ENCODE assay signal across 8 cellular contexts in the genomic region with DNA sequence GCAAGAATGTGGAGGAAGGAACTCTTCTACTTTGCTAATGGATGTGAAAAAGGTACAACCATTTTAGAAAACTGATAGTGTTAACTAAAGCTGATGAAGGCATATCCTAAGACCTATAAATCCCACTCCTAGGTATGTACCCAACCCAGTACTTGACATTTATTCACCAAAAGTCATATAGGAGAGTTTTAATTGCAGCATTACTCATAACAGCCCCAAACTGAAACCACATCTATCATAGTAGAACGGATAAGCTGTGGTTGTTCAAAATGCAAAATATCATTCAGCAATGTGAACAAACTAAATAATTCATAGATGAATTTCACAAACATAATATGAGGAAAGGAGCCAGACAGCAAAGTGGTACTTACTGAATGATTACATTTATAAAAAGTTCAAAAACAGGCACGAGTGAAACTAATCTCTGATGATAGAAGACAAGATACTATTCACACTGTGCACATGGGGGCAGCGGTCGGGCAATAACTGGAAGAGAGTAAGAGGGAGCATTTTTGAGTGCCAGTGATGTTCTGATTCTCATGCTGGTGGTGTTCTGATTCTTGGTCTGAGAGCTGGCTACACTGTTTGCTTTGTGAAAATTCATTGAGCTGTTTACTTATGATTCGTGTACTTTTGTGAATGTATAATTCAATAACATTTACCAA. TPM values are rescaled to one million over a fixed set of nuclear protein-coding genes. Genes with fewer than 3 reads are reported as not detected.
DNase-seq lines count a peak whose midpoint lies in the region; ATAC-seq and TF ChIP-seq lines count a peak whose summit lies in the region.

No MANE protein-coding gene starts in this region.

- TF ChIP-seq CTCF in HCT116 (IDR thresholded peaks at IDR 0.05 in 2 of 3, conservative IDR thresholded peaks at IDR 0.05 in 1 of 3; ENCODE audit: borderline replicate concordance in 1 of 3, insufficient read depth in 1 of 3, low read depth in 2 of 3, low read length in 2 of 3) (peak in 2 of 3 experiments; percentile 12 to 26; a peak in 2 of 6 replicates), mucosa of descending colon (IDR thresholded peaks at IDR 0.05) (no peak), esophagus muscularis mucosa (IDR thresholded peaks at IDR 0.05) (no peak), ovary (IDR thresholded peaks at IDR 0.05) (no peak)

- CTCF ChIA-PET in HCT116 (lab: Charles Lee), result no interaction called here

- H3K27ac ChIP-seq in HCT116 (ENCODE audit: low read depth, low read length), result no peak overlapping the region
- H3K27ac ChIP-seq in esophagus muscularis mucosa (replicated peaks in 1 of 4), result no peak overlapping the region
- no peak overlapping the region for H3K27ac ChIP-seq in ovary

- H2AFZ ChIP-seq in HCT116 (ENCODE audit: low read depth, low read length, poor library complexity, severe bottlenecking), result no peak overlapping the region

- POLR2A ChIA-PET in HCT116 (lab: Charles Lee), result no interaction called here

- DNase-seq in DMS 273 (lab: John Stamatoyannopoulos, UW; ENCODE audit: unreplicated experiment), result peak; percentile 12
- no peak for DNase-seq in DMS 273 treated with DMSO at 0.1 percent for 48 hours (lab: John Stamatoyannopoulos, UW)
- DNase-seq in HCT116 (ENCODE audit: low read depth, low spot score), result no peak
- peak; percentile 32 for DNase-seq in M059J (ENCODE audit: low read depth)
- no peak for DNase-seq in mucosa of descending colon
- no peak for DNase-seq in GM19240 (ENCODE audit: insufficient read length, low spot score)
- no peak for DNase-seq in esophagus muscularis mucosa (ENCODE audit: extremely low spot score)
- DNase-seq in ovary, result no peak

- no peak overlapping the region for H3K9ac ChIP-seq in HCT116 (ENCODE audit: low read length)

- no peaks in the 10 kb centered on the region for H3K9me2 ChIP-seq in HCT116 (ENCODE audit: insufficient read depth)

- H3K36me3 ChIP-seq in HCT116 (ENCODE audit: control insufficient read depth in 1 of 2, insufficient read depth in 2 of 2, low read length in 2 of 2), result no peaks in the 10 kb centered on the region
- H3K36me3 ChIP-seq in mucosa of descending colon (ENCODE audit: low read depth), result no peaks in the 10 kb centered on the region
- no peaks in the 10 kb centered on the region for H3K36me3 ChIP-seq in esophagus muscularis mucosa
- H3K36me3 ChIP-seq in ovary, result no peaks in the 10 kb centered on the region

- ATAC-seq in HCT116 (peak; percentile 62; the same call in 1 of the 2 replicates), mucosa of descending colon (peak; percentile 71)

- intact Hi-C loops in HCT116 (cut with micrococcal nuclease) (no loop called here), mucosa of descending colon (cut with DNase I, micrococcal nuclease) (no loop called here), esophagus muscularis mucosa (cut with DNase I) (no loop called here), ovary (cut with DNase I) (no loop called here)

- H3K9me3 ChIP-seq in HCT116 (ENCODE audit: control insufficient read depth in 1 of 2, insufficient read depth in 1 of 2, low read depth in 1 of 2, low read length in 2 of 2) (no peaks in the 10 kb centered on the region), mucosa of descending colon (no peaks in the 10 kb centered on the region), esophagus muscularis mucosa (no peaks in the 10 kb centered on the region), ovary (no peaks in the 10 kb centered on the region)

- TF ChIP-seq RAD21 in HCT116 (IDR thresholded peaks at IDR 0.05; ENCODE audit: low read depth), result peak; percentile 39; the same call in 1 of the 2 replicates

- H3K4me1 ChIP-seq in HCT116 (ENCODE audit: control insufficient read depth in 1 of 2, insufficient read depth in 2 of 2, low read length in 2 of 2) (0 out of 4 replicates have a peak, but pooled peaks cover 0 to 3% of the 10 kb centered on the region in 2 experiments), mucosa of descending colon (ENCODE audit: low read depth) (peaks cover 26% of the 10 kb centered on the region), esophagus muscularis mucosa (peaks cover 21 to 48% (median 39%) of the 10 kb centered on the region in 4 donors), ovary (ENCODE audit: insufficient read depth) (peaks cover 3% of the 10 kb centered on the region)

- BruUV-seq in HCT116 (replicated peaks; lab: Mats Ljungman, UMichigan), result no TSS peak

- no peak overlapping the region for H3K4me2 ChIP-seq in HCT116 (ENCODE audit: low read length)

- WGBS in esophagus muscularis mucosa, result 76% methylated on average over 5 of the region's 5 CpGs
- 84 to 86% (median 85%) methylated on average over 5 of the region's 5 CpGs for WGBS in ovary, 3 donors

- RAD21 ChIA-PET in HCT116 (lab: Charles Lee; ENCODE audit: low non-redundant PET in 1 of 2, low total read pairs in 2 of 2, uncharacterized antibody in 2 of 2, unreplicated experiment in 2 of 2), result no interaction called here

- no peaks in the 10 kb centered on the region; the same call in 1 of the 2 replicates for H4K20me1 ChIP-seq in HCT116 (ENCODE audit: insufficient read depth)

- TF ChIP-seq POLR2A in HCT116 (IDR thresholded peaks at IDR 0.05; ENCODE audit: borderline replicate concordance, extremely low read depth, insufficient read depth, insufficient read length) (no peak), esophagus muscularis mucosa (IDR thresholded peaks at IDR 0.05; ENCODE audit: low read depth) (no peak), ovary (IDR thresholded peaks at IDR 0.05) (no peak)

- H3K4me3 ChIP-seq in HCT116 (replicated peaks in 1 of 2; ENCODE audit: low read depth in 1 of 2, low read length in 2 of 2) (no peak overlapping the region), mucosa of descending colon (no peak overlapping the region), esophagus muscularis mucosa (no peak overlapping the region), ovary (no peak overlapping the region)

- TF ChIP-seq EP300 in esophagus muscularis mucosa (IDR thresholded peaks at IDR 0.05), result no peak
- no peak for TF ChIP-seq EP300 in ovary (IDR thresholded peaks at IDR 0.05)

- peaks cover 3% of the 10 kb centered on the region; the same call in 1 of the 2 replicates for H3K79me2 ChIP-seq in HCT116 (ENCODE audit: insufficient read depth, low read length)

- H3K27me3 ChIP-seq in HCT116 (ENCODE audit: insufficient read depth, low read length) (no peaks in the 10 kb centered on the region), esophagus muscularis mucosa (no peaks in the 10 kb centered on the region), ovary (no peaks in the 10 kb centered on the region)

TF ChIP-seq in HCT116, 20 proteins besides CTCF, POLR2A, EP300 and RAD21:
- TF ChIP-seq TCF7L2 (IDR thresholded peaks at IDR 0.05; ENCODE audit: borderline replicate concordance, extremely low read depth, insufficient read depth, insufficient read length), result no peak
TF ChIP-seq in HCT116: peak in this region for 0.

RNA-seq across cellular contexts. Expression of a gene that starts 34.3 kb away (rescaled TPM):
- 10.6 TPM for total RNA-seq in HCT116 (2021; ENCODE audit: unreplicated experiment)
- 3.6 and 3.9 TPM in 2 replicates for polyA plus RNA-seq in HCT116 (2012)
- 34.4 and 47.4 TPM in 2 replicates for total RNA-seq in M059J (2014; rRNA removed; shearing (Covaris generic))
- 100 to 1,000 TPM in 1 of 3 donors, 10 to 100 TPM in 2; 60.8 to 102 (median 80.4) TPM for total RNA-seq in mucosa of descending colon
- total RNA-seq in esophagus muscularis mucosa, result 10 to 100 TPM; 41.7 to 46.5 (median 45.0) TPM
- 10 to 100 TPM; 18.1 to 29.3 (median 24.1) TPM for total RNA-seq in ovary
- 10 to 100 TPM; 15.9 to 28.0 TPM for polyA plus RNA-seq in ovary

Comparison
In these comparisons a context has a peak if more than half of its experiments do, and no peak if none do; other contexts are left out.
1. DNase-seq: peak in DMS 273 (single experiment) and M059J (single experiment); none in DMS 273 treated with DMSO at 0.1 percent for 48 hours (single experiment), HCT116 (single experiment), mucosa of descending colon (0 of 3), GM19240 (single experiment), esophagus muscularis mucosa (single experiment) and ovary (0 of 5).
2. CTCF ChIP-seq: peak in HCT116 (2 of 3); none in mucosa of descending colon (single experiment), esophagus muscularis mucosa (0 of 3) and ovary (0 of 3).